In genomic region chr6:162377735-162378134, GRCh38 we compare ENCODE assay signal across 27 cellular contexts.
DNase-seq lines count a peak whose midpoint lies in the region; ATAC-seq and TF ChIP-seq lines count a peak whose summit lies in the region.
"Had no signal": no experiment of that assay in that cellular context is flagged by ENCODE, and none has a peak within 500 bp of the region (broad histone marks: within the 10 kb centered on the region; RNA-seq: fewer than 3 reads in every experiment).

No MANE protein-coding gene starts in this region.

- DNase-seq in LHCN-M2 (ENCODE audit: low read depth), result peak; percentile 34
- peak; percentile 21 for DNase-seq in choroid plexus epithelial cell (ENCODE audit: low read depth)
- DNase-seq in kidney tubule cell (ENCODE audit: low spot score), result peak; percentile 13
- DNase-seq in sciatic nerve (ENCODE audit: low spot score), result no peak
- DNase-seq in stimulated activated CD4-positive, alpha-beta T cell treated with anti-CD3 and anti-CD28 coated beads, Interleukin-4, amount 100 ng/mL, for 1 hour, result no peak
- DNase-seq in T-cell, result no peak
- DNase-seq: activated CD4-positive, alpha-beta memory T cell treated with anti-CD3 and anti-CD28 coated beads for 36 hours; activated CD8-positive, alpha-beta memory T cell treated with anti-CD3 and anti-CD28 coated beads, Interleukin-2, amount 50 U/mL, for 4 hours; activated naive CD4-positive, alpha-beta T cell treated with anti-CD3 and anti-CD28 coated beads, Interleukin-2, amount 10 ng/mL, durations not matched to agents 7 days and 5 days; amniotic stem cell; C1 segment of cervical spinal cord; caudate nucleus; COR-L47; DMS79 treated with DMSO at 0.1 percent for 48 hours; GF-D8; H9; heart left ventricle; KBM-7; left cardiac atrium; naive B cell; NCI-H1417; NCI-H2081 treated with DMSO at 0.1 percent for 48 hours; stimulated activated CD4-positive, alpha-beta T cell treated with anti-CD3 and anti-CD28 coated beads, Interleukin-2, amount 100 ng/mL, for 48 hours; upper lobe of left lung had no signal

- H3K4me3 Mint-ChIP-seq in T-cell, result no peak overlapping the region
- H3K4me3 Mint-ChIP-seq: activated CD4-positive, alpha-beta memory T cell treated with anti-CD3 and anti-CD28 coated beads for 36 hours; activated naive CD4-positive, alpha-beta T cell treated with anti-CD3 and anti-CD28 coated beads, Interleukin-2, amount 10 ng/mL, durations not matched to agents 7 days and 5 days; activated T-helper 1 cell treated with anti-CD3 and anti-CD28 coated beads, Interleukin-12 subunit alpha, Interleukin-12 subunit beta, Interleukin-2, Interleukin-4 antibody, amounts not matched to agents 30 ng/mL and 10 ng/mL and 1 ng/mL, durations not matched to agents 14 hours and 24 hours and 36 hours; H9 had no signal

- no peaks in the 10 kb centered on the region for H3K27me3 Mint-ChIP-seq in T-cell
- H3K27me3 Mint-ChIP-seq: activated CD4-positive, alpha-beta memory T cell treated with anti-CD3 and anti-CD28 coated beads for 36 hours; activated naive CD4-positive, alpha-beta T cell treated with anti-CD3 and anti-CD28 coated beads, Interleukin-2, amount 10 ng/mL, durations not matched to agents 7 days and 5 days; naive B cell had no signal

- peak; percentile 87 for ATAC-seq in sciatic nerve
- ATAC-seq in GM21381 (IDR thresholded peaks at IDR 0.05; ENCODE audit: unreplicated experiment), result no peak
- no peak for ATAC-seq in esophagus mucosa
- no peak for ATAC-seq in T-cell (replicated peaks in 1 of 4)
- ATAC-seq: heart left ventricle had no signal

- H3K9me3 Mint-ChIP-seq in T-cell, result no peaks in the 10 kb centered on the region
- H3K9me3 Mint-ChIP-seq: activated CD4-positive, alpha-beta memory T cell treated with anti-CD3 and anti-CD28 coated beads for 36 hours; activated T-helper 1 cell treated with anti-CD3 and anti-CD28 coated beads, Interleukin-12 subunit alpha, Interleukin-12 subunit beta, Interleukin-2, Interleukin-4 antibody, amounts not matched to agents 30 ng/mL and 10 ng/mL and 1 ng/mL, durations not matched to agents 14 hours and 24 hours and 36 hours; H9 had no signal

- POLR2A ChIA-PET in T-cell (lab: Charles Lee), result no interaction called here

- no peaks in the 10 kb centered on the region for H3K4me1 Mint-ChIP-seq in T-cell
- H3K4me1 Mint-ChIP-seq: activated naive CD4-positive, alpha-beta T cell treated with anti-CD3 and anti-CD28 coated beads, Interleukin-2, amount 10 ng/mL, durations not matched to agents 7 days and 5 days; H9; naive B cell had no signal

- no peak overlapping the region for H3K4me3 ChIP-seq in choroid plexus epithelial cell (ENCODE audit: low read depth, low read length)
- H3K4me3 ChIP-seq: heart left ventricle, upper lobe of left lung had no signal

- H3K27ac Mint-ChIP-seq in T-cell, result no peak overlapping the region
- H3K27ac Mint-ChIP-seq: activated CD4-positive, alpha-beta memory T cell treated with anti-CD3 and anti-CD28 coated beads for 36 hours; activated naive CD4-positive, alpha-beta T cell treated with anti-CD3 and anti-CD28 coated beads, Interleukin-2, amount 10 ng/mL, durations not matched to agents 7 days and 5 days; activated T-helper 1 cell treated with anti-CD3 and anti-CD28 coated beads, Interleukin-12 subunit alpha, Interleukin-12 subunit beta, Interleukin-2, Interleukin-4 antibody, amounts not matched to agents 30 ng/mL and 10 ng/mL and 1 ng/mL, durations not matched to agents 14 hours and 24 hours and 36 hours; H9; naive B cell had no signal

- TF ChIP-seq CTCF in choroid plexus epithelial cell (conservative IDR thresholded peaks at IDR 0.05; ENCODE audit: low read depth, low read length), result no peak

- intact Hi-C loops in sciatic nerve (cut with DNase I), result no loop called here

- no peaks in the 10 kb centered on the region for H3K36me3 Mint-ChIP-seq in T-cell
- H3K36me3 Mint-ChIP-seq: activated CD4-positive, alpha-beta memory T cell treated with anti-CD3 and anti-CD28 coated beads for 36 hours; activated naive CD4-positive, alpha-beta T cell treated with anti-CD3 and anti-CD28 coated beads, Interleukin-2, amount 10 ng/mL, durations not matched to agents 7 days and 5 days had no signal

- CTCF ChIA-PET in T-cell (lab: Charles Lee), result no interaction called here

Comparison
In these comparisons a context has a peak if more than half of its experiments do, and no peak if none do; other contexts are left out.
1. DNase-seq: peak in LHCN-M2 (single experiment), choroid plexus epithelial cell (single experiment) and kidney tubule cell (single experiment); none in sciatic nerve (single experiment), stimulated activated CD4-positive, alpha-beta T cell treated with anti-CD3 and anti-CD28 coated beads, Interleukin-4, amount 100 ng/mL, for 1 hour (single experiment) and T-cell (0 of 34).